25 cellular contexts compared by ENCODE assay signal in genomic region chr5:10591159-10591558, GRCh38. TPM values are rescaled to one million over a fixed set of nuclear protein-coding genes. Genes with fewer than 3 reads are reported as not detected.
DNase-seq lines count a peak whose midpoint lies in the region; ATAC-seq and TF ChIP-seq lines count a peak whose summit lies in the region.
"Had no signal": no experiment of that assay in that cellular context is flagged by ENCODE, and none has a peak within 500 bp of the region (broad histone marks: within the 10 kb centered on the region; RNA-seq: fewer than 3 reads in every experiment).

No MANE protein-coding gene starts in this region.

- H3K4me1 Mint-ChIP-seq in T-helper 17 cell, result peaks cover 13% of the 10 kb centered on the region

- H3K27ac ChIP-seq in heart right ventricle, result peak overlapping the region in 7 of 10 donors; percentile 13 to 77 (median 54)
- H3K27ac ChIP-seq in transverse colon, result no peak overlapping the region
- H3K27ac ChIP-seq: prostate gland, skin epidermis had no signal

- DNase-seq in heart right ventricle, result no peak
- no peak for DNase-seq in Right ventricle myocardium superior
- no peak for DNase-seq in T-helper 17 cell
- peak; percentile 30 for DNase-seq in mesenteric fat pad (ENCODE audit: low spot score)
- DNase-seq in transverse colon, result no peak
- DNase-seq in T-helper 2 cell, result no peak
- DNase-seq: C1 segment of cervical spinal cord; immature natural killer cell; left ventricle myocardium superior; NCI-H1694; NCI-H2171; NCI-H524 treated with DMSO at 0.1 percent for 48 hours; RPMI8226; stimulated activated CD4-positive, alpha-beta T cell treated with anti-CD3 and anti-CD28 coated beads, Interleukin-2, amount 100 ng/mL, for 48 hours had no signal

- H3K4me3 ChIP-seq in heart right ventricle (no peak overlapping the region), transverse colon (no peak overlapping the region)
- H3K4me3 ChIP-seq: ascending aorta, dorsolateral prefrontal cortex, prostate gland, skin epidermis, tibial nerve had no signal

- WGBS in heart right ventricle, 2 donors, result 67 to 78% methylated on average over 6 of the region's 6 CpGs
- 78 to 80% methylated on average over 1 to 6 of the region's 6 CpGs for WGBS in transverse colon (ENCODE audit: low coverage in 1 of 2), 2 donors

- no peaks in the 10 kb centered on the region for H3K27me3 ChIP-seq in heart right ventricle
- H3K27me3 ChIP-seq in transverse colon, result no peaks in the 10 kb centered on the region
- H3K27me3 ChIP-seq: ascending aorta, dorsolateral prefrontal cortex, tibial nerve had no signal

- TF ChIP-seq CTCF in heart right ventricle (IDR thresholded peaks at IDR 0.05) (no peak), transverse colon (IDR thresholded peaks at IDR 0.05) (no peak)

- no peaks in the 10 kb centered on the region for H3K27me3 Mint-ChIP-seq in T-helper 17 cell

- intact Hi-C loops in heart right ventricle (cut with DNase I), result no loop called here
- intact Hi-C loops in Right ventricle myocardium superior (cut with DNase I), result no loop called here
- intact Hi-C loops in transverse colon (cut with DNase I; ENCODE audit: low total_unique reads), result no loop called here

- in situ Hi-C loops in transverse colon (cut with MboI; ENCODE audit: low pct_ligation_motif_present in 1 of 4, low pct_unique_long_range_greater_than_20kb in 1 of 4, low sequenced_read_pairs in 3 of 4), result no loop called here

- no peaks in the 10 kb centered on the region for H3K36me3 Mint-ChIP-seq in T-helper 17 cell (ENCODE audit: low read depth)

- H3K27ac Mint-ChIP-seq in T-helper 17 cell, result peak overlapping the region; percentile 68
- H3K27ac Mint-ChIP-seq: activated naive CD4-positive, alpha-beta T cell treated with anti-CD3 and anti-CD28 coated beads, Interleukin-2, amount 50 U/mL, for 24 hours; activated T-helper 1 cell treated with anti-CD3 and anti-CD28 coated beads, Interleukin-12 subunit alpha, Interleukin-12 subunit beta, Interleukin-2, Interleukin-4 antibody, amounts not matched to agents 30 ng/mL and 10 ng/mL and 1 ng/mL, durations not matched to agents 14 hours and 24 hours and 36 hours; immature natural killer cell; stimulated activated naive CD8-positive, alpha-beta T cell treated with anti-CD3 and anti-CD28 coated beads, Interleukin-15, Interleukin-2, amounts not matched to agents 100 ng/mL and 50 ng/mL, for 24 hours had no signal

- no peak overlapping the region for H3K4me3 Mint-ChIP-seq in T-helper 17 cell
- H3K4me3 Mint-ChIP-seq: activated naive CD4-positive, alpha-beta T cell treated with anti-CD3 and anti-CD28 coated beads, Interleukin-2, amount 50 U/mL, for 24 hours; activated T-helper 1 cell treated with anti-CD3 and anti-CD28 coated beads, Interleukin-12 subunit alpha, Interleukin-12 subunit beta, Interleukin-2, Interleukin-4 antibody, amounts not matched to agents 30 ng/mL and 10 ng/mL and 1 ng/mL, durations not matched to agents 14 hours and 24 hours and 36 hours; central memory CD8-positive, alpha-beta T cell; immature natural killer cell; stimulated activated naive CD8-positive, alpha-beta T cell treated with anti-CD3 and anti-CD28 coated beads, Interleukin-15, Interleukin-2, amounts not matched to agents 100 ng/mL and 50 ng/mL, for 24 hours had no signal

- TF ChIP-seq POLR2A in transverse colon (IDR thresholded peaks at IDR 0.05), result no peak

- peaks cover 6 to 70% (median 51%) of the 10 kb centered on the region in 9 donors for H3K4me1 ChIP-seq in heart right ventricle
- H3K4me1 ChIP-seq in transverse colon, result no peaks in the 10 kb centered on the region
- H3K4me1 ChIP-seq: prostate gland had no signal

- ATAC-seq in heart right ventricle (no peak), Right ventricle myocardium superior (ENCODE audit: poor library complexity) (no peak), T-helper 17 cell (no peak), HG02798 (IDR thresholded peaks at IDR 0.05; ENCODE audit: poor library complexity, unreplicated experiment) (no peak), GM19324 (IDR thresholded peaks at IDR 0.05; ENCODE audit: low FRiP score, unreplicated experiment) (no peak)

- no peaks in the 10 kb centered on the region for H3K36me3 ChIP-seq in heart right ventricle
- H3K36me3 ChIP-seq in transverse colon, result no peaks in the 10 kb centered on the region
- H3K36me3 ChIP-seq: ascending aorta, prostate gland had no signal

- TF ChIP-seq EP300 in transverse colon (IDR thresholded peaks at IDR 0.05; ENCODE audit: low read depth), result no peak

- H3K9me3 ChIP-seq in heart right ventricle, result peaks cover 0 to 7% (median 0%) of the 10 kb centered on the region in 11 donors
- no peaks in the 10 kb centered on the region for H3K9me3 ChIP-seq in T-helper 17 cell (ENCODE audit: control insufficient read depth, low read length, poor library complexity, severe bottlenecking)
- no peaks in the 10 kb centered on the region for H3K9me3 ChIP-seq in transverse colon
- H3K9me3 ChIP-seq: ascending aorta, prostate gland had no signal

RNA-seq across cellular contexts. Expression of gene ANKRD33B, which starts 27.3 kb away (rescaled TPM):
- 10 to 100 TPM in 6 of 10 donors, 1 to 10 TPM in 4; 1.9 to 33.0 (median 19.8) TPM for total RNA-seq in heart right ventricle
- 1 to 10 TPM in 1 of 2 donors, under 1 TPM in 1; 0.46 to 1.2 TPM for polyA plus RNA-seq in heart right ventricle
- total RNA-seq in Right ventricle myocardium superior, result 2.9 TPM
- total RNA-seq in T-helper 17 cell, result 10 to 100 TPM in 1 of 2 donors, 1 to 10 TPM in 1; 5.3 to 13.9 TPM
- 5.7 TPM for total RNA-seq in mesenteric fat pad
- total RNA-seq in transverse colon, result 1 to 10 TPM in 3 of 4 donors, under 1 TPM in 1; 0.20 to 3.2 (median 1.4) TPM

Comparison
In these comparisons a context has a peak if more than half of its experiments do, and no peak if none do; other contexts are left out.
1. H3K27ac ChIP-seq: peak in heart right ventricle (7 of 10); none in transverse colon (0 of 4).